In the genomic region with DNA sequence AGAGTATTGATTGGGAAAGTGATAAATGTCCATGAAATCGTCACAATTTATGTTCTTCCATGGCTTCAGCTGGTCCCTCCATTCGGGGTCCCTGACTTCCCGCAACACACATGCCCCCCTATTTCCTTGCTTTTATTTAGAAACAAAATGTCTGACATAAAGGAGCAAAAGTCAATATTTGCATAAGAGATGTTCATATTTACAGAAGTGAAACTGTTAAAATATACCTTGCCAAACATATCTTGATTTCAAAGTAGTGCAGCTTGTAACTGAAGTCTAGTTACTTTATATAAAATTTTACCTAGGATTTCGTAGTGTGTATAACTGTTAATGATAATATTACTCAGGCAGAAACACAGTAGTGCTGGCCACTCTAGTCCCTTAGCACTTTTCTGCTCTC, we compare ENCODE assay signal across 31 cellular contexts.
DNase-seq lines count a peak whose midpoint lies in the region; ATAC-seq, FAIRE-seq and TF ChIP-seq lines count a peak whose summit lies in the region.
"Had no signal": no experiment of that assay in that cellular context is flagged by ENCODE, and none has a peak within 500 bp of the region (broad histone marks: within the 10 kb centered on the region; RNA-seq: fewer than 3 reads in every experiment).

No MANE protein-coding gene starts in this region.

- H3K4me2 ChIP-seq in SU-DHL-6 (ENCODE audit: low read depth, low read length, poor library complexity, severe bottlenecking), result peak overlapping the region; percentile 97

- no peak for TF ChIP-seq POLR2A in GM12892 (IDR thresholded peaks at IDR 0.05; ENCODE audit: low read depth, low read length)

- peak overlapping the region; percentile 100 for H3K27ac ChIP-seq in SU-DHL-6 (ENCODE audit: low read depth, low read length)
- H3K27ac ChIP-seq: brain microvascular endothelial cell, SJCRH30, transverse colon, VCaP had no signal

- H2AFZ ChIP-seq in SU-DHL-6 (ENCODE audit: low read depth, low read length, severe bottlenecking), result peak overlapping the region; percentile 85

- peak; percentile 37 for ATAC-seq in GM21360 (IDR thresholded peaks at IDR 0.05; ENCODE audit: unreplicated experiment)
- ATAC-seq in HG03571 (IDR thresholded peaks at IDR 0.05; ENCODE audit: unreplicated experiment), result peak; percentile 50
- ATAC-seq: activated CD4-positive, alpha-beta T cell treated with anti-CD3 and anti-CD28 coated beads for 36 hours; activated naive CD4-positive, alpha-beta T cell treated with anti-CD3 and anti-CD28 coated beads, Interleukin-2, amount 50 U/mL, for 72 hours; esophagus mucosa; K562; natural killer cell had no signal

- H3K9ac ChIP-seq in SU-DHL-6 (ENCODE audit: low read length), result peak overlapping the region; percentile 54

- H3K79me2 ChIP-seq in SU-DHL-6 (ENCODE audit: insufficient read depth, low read length), result no peaks in the 10 kb centered on the region

- H3K27me3 ChIP-seq in SU-DHL-6 (ENCODE audit: low read length), result no peaks in the 10 kb centered on the region
- H3K27me3 ChIP-seq: brain microvascular endothelial cell, SJCRH30, transverse colon had no signal

- H3K9me2 ChIP-seq in SU-DHL-6 (replicated peaks; ENCODE audit: insufficient read depth, low read length), result no peaks in the 10 kb centered on the region

- H3F3A ChIP-seq in SU-DHL-6 (ENCODE audit: insufficient read depth), result peaks cover 27% of the 10 kb centered on the region

- peak; percentile 68 for FAIRE-seq in GM12892 (lab: Jason Lieb, UNC)
- FAIRE-seq: HTR-8/SVneo, islet of Langerhans, K562 had no signal

- peak overlapping the region; percentile 35 for H3K4me3 ChIP-seq in SU-DHL-6 (ENCODE audit: insufficient read depth, low read length, poor library complexity, severe bottlenecking)
- H3K4me3 ChIP-seq: HAP-1, K562, SJCRH30, transverse colon had no signal

- no peaks in the 10 kb centered on the region for H4K20me1 ChIP-seq in SU-DHL-6 (ENCODE audit: low read depth, low read length)

- TF ChIP-seq CTCF in SU-DHL-6 (IDR thresholded peaks at IDR 0.05; ENCODE audit: insufficient read depth, low read length, poor library complexity, severe bottlenecking), result no peak

- H3K36me3 ChIP-seq in SU-DHL-6 (ENCODE audit: low read length), result peaks cover 11% of the 10 kb centered on the region
- H3K36me3 ChIP-seq: brain microvascular endothelial cell, HAP-1, SJCRH30, transverse colon had no signal

- H3K9me3 ChIP-seq in SU-DHL-6 (ENCODE audit: insufficient read depth, low read length), result peaks cover 17% of the 10 kb centered on the region
- H3K9me3 ChIP-seq: HAP-1, SJCRH30, transverse colon had no signal

- DNase-seq in GM12892 (ENCODE audit: insufficient read length) (no peak), NCI-H128 (lab: John Stamatoyannopoulos, UW; ENCODE audit: unreplicated experiment) (no peak), hepatic stellate cell (ENCODE audit: low spot score) (no peak), islet precursor cell (no peak), HuH-7.5 (ENCODE audit: low spot score) (no peak)
- DNase-seq: activated CD4-positive, alpha-beta T cell treated with anti-CD3 and anti-CD28 coated beads for 36 hours; amygdala; brain microvascular endothelial cell; CD8-positive, alpha-beta memory T cell; cerebellar nuclear complex; midbrain; natural killer cell; NCI-H1436; NCI-H2081 treated with DMSO at 0.1 percent for 48 hours; NCI-H226; nucleus accumbens; RPMI8226; SJCRH30; stimulated activated CD4-positive, alpha-beta T cell treated with anti-CD3 and anti-CD28 coated beads, Interleukin-4, amount 100 ng/mL, for 24 hours; T1000; transverse colon had no signal
